Comparison of ENCODE assay signal across 9 cellular contexts in genomic region chr10:87850742-87851205, GRCh38. TPM values are rescaled to one million over a fixed set of nuclear protein-coding genes. Genes with fewer than 3 reads are reported as not detected.
DNase-seq lines count a peak whose midpoint lies in the region; ATAC-seq, FAIRE-seq and TF ChIP-seq lines count a peak whose summit lies in the region.
"Had no signal": no experiment of that assay in that cellular context is flagged by ENCODE, and none has a peak within 500 bp of the region (broad histone marks: within the 10 kb centered on the region; RNA-seq: fewer than 3 reads in every experiment).

No MANE protein-coding gene starts in this region.

- H4K20me1 ChIP-seq in OCI-LY1 (ENCODE audit: insufficient read depth, low read length), result no peaks in the 10 kb centered on the region

- H3K4me3 Mint-ChIP-seq in activated T-helper 1 cell treated with anti-CD3 and anti-CD28 coated beads, Interleukin-12 subunit alpha, Interleukin-12 subunit beta, Interleukin-2, Interleukin-4 antibody, amounts not matched to agents 30 ng/mL and 10 ng/mL and 1 ng/mL, durations not matched to agents 14 hours and 24 hours and 36 hours, result no peak overlapping the region

- no peak overlapping the region for H3K27ac ChIP-seq in OCI-LY1 (ENCODE audit: low read depth, low read length, poor library complexity, severe bottlenecking)
- H3K27ac ChIP-seq in pancreas, result peak overlapping the region in 1 of 4 donors; percentile 24
- H3K27ac ChIP-seq: SJSA1 had no signal

- H3K27me3 Mint-ChIP-seq in activated T-helper 1 cell treated with anti-CD3 and anti-CD28 coated beads, Interleukin-12 subunit alpha, Interleukin-12 subunit beta, Interleukin-2, Interleukin-4 antibody, amounts not matched to agents 30 ng/mL and 10 ng/mL and 1 ng/mL, durations not matched to agents 14 hours and 24 hours and 36 hours (ENCODE audit: insufficient read depth), result no peaks in the 10 kb centered on the region

- no peaks in the 10 kb centered on the region for H3K9me3 ChIP-seq in OCI-LY1 (ENCODE audit: low read length)
- no peaks in the 10 kb centered on the region for H3K9me3 ChIP-seq in pancreas
- H3K9me3 ChIP-seq: SJSA1 had no signal

- H3K36me3 Mint-ChIP-seq in activated T-helper 1 cell treated with anti-CD3 and anti-CD28 coated beads, Interleukin-12 subunit alpha, Interleukin-12 subunit beta, Interleukin-2, Interleukin-4 antibody, amounts not matched to agents 30 ng/mL and 10 ng/mL and 1 ng/mL, durations not matched to agents 14 hours and 24 hours and 36 hours (ENCODE audit: low read depth), result no peaks in the 10 kb centered on the region

- H3K9ac ChIP-seq in OCI-LY1 (ENCODE audit: low read length), result no peak overlapping the region; the same call in 1 of the 2 replicates

- in situ Hi-C loops in Caki2 (cut with HindIII; ENCODE audit: low pct_unique_long_range_greater_than_20kb, low sequenced_read_pairs), result loop anchor here (25.0 kb wide), 1 partner anchor 712 kb away; no protein-coding TSS in a partner anchor

- H3K36me3 ChIP-seq in OCI-LY1 (ENCODE audit: insufficient read depth, low read length) (no peaks in the 10 kb centered on the region), pancreas (no peaks in the 10 kb centered on the region)
- H3K36me3 ChIP-seq: SJSA1 had no signal

- peak overlapping the region; percentile 93; the same call in 1 of the 2 replicates for H2AFZ ChIP-seq in OCI-LY1 (ENCODE audit: low read length)

- H3K4me1 ChIP-seq in OCI-LY1 (ENCODE audit: insufficient read depth, low read length, severe bottlenecking), result peaks cover 9% of the 10 kb centered on the region
- H3K4me1 ChIP-seq in pancreas, result peaks cover 0 to 3% (median 0%) of the 10 kb centered on the region in 3 donors

- WGBS in pancreas, 2 donors, result 17 to 18% methylated on average over 5 of the region's 5 CpGs

- DNase-seq in Caki2 (ENCODE audit: low read depth) (peak; percentile 63), fibroblast of villous mesenchyme (ENCODE audit: low read depth) (peak; percentile 68), pancreas (peak in 5 of 6 donors; percentile 36 to 75 (median 57))
- DNase-seq in activated T-helper 1 cell treated with anti-CD3 and anti-CD28 coated beads, Interleukin-12 subunit alpha, Interleukin-12 subunit beta, Interleukin-2, Interleukin-4 antibody, amounts not matched to agents 30 ng/mL and 10 ng/mL and 1 ng/mL, durations not matched to agents 14 hours and 24 hours and 36 hours (ENCODE audit: low spot score), result peak; percentile 40

- no peaks in the 10 kb centered on the region for H3K79me2 ChIP-seq in OCI-LY1 (ENCODE audit: insufficient read depth, low read length)

- FAIRE-seq in pancreas (lab: Jason Lieb, UNC), result peak; percentile 59

- peak overlapping the region; percentile 37 for H3K4me2 ChIP-seq in OCI-LY1 (ENCODE audit: low read length)

- ATAC-seq in HG02759 (IDR thresholded peaks at IDR 0.05; ENCODE audit: unreplicated experiment) (peak; percentile 63), pancreas (peak; percentile 95 to 100 (median 100)), HG03378 (IDR thresholded peaks at IDR 0.05; ENCODE audit: unreplicated experiment) (no peak), GM18519 (IDR thresholded peaks at IDR 0.05; ENCODE audit: low FRiP score, unreplicated experiment) (no peak)

- H3K4me3 ChIP-seq in OCI-LY1 (ENCODE audit: low read depth, low read length, poor library complexity, severe bottlenecking), result no peak overlapping the region
- H3K4me3 ChIP-seq in fibroblast of villous mesenchyme (ENCODE audit: low read depth, low read length), result no peak overlapping the region
- no peak overlapping the region for H3K4me3 ChIP-seq in pancreas
- H3K4me3 ChIP-seq: SJSA1 had no signal

- no peaks in the 10 kb centered on the region for H3K9me2 ChIP-seq in OCI-LY1 (ENCODE audit: low read depth, low read length)

- H3K4me1 Mint-ChIP-seq in activated T-helper 1 cell treated with anti-CD3 and anti-CD28 coated beads, Interleukin-12 subunit alpha, Interleukin-12 subunit beta, Interleukin-2, Interleukin-4 antibody, amounts not matched to agents 30 ng/mL and 10 ng/mL and 1 ng/mL, durations not matched to agents 14 hours and 24 hours and 36 hours (ENCODE audit: low read depth), result peaks cover 15% of the 10 kb centered on the region

- no peaks in the 10 kb centered on the region for H3F3A ChIP-seq in OCI-LY1 (ENCODE audit: insufficient read depth, low read length)

- H3K27ac Mint-ChIP-seq in activated T-helper 1 cell treated with anti-CD3 and anti-CD28 coated beads, Interleukin-12 subunit alpha, Interleukin-12 subunit beta, Interleukin-2, Interleukin-4 antibody, amounts not matched to agents 30 ng/mL and 10 ng/mL and 1 ng/mL, durations not matched to agents 14 hours and 24 hours and 36 hours, result no peak overlapping the region

- H3K9me3 Mint-ChIP-seq in activated T-helper 1 cell treated with anti-CD3 and anti-CD28 coated beads, Interleukin-12 subunit alpha, Interleukin-12 subunit beta, Interleukin-2, Interleukin-4 antibody, amounts not matched to agents 30 ng/mL and 10 ng/mL and 1 ng/mL, durations not matched to agents 14 hours and 24 hours and 36 hours, result no peaks in the 10 kb centered on the region

- TF ChIP-seq CTCF in OCI-LY1 (IDR thresholded peaks at IDR 0.05; ENCODE audit: low read length) (peak; percentile 56), fibroblast of villous mesenchyme (IDR thresholded peaks at IDR 0.05; ENCODE audit: insufficient read depth, low read depth, low read length) (peak; percentile 79), pancreas (IDR thresholded peaks at IDR 0.05) (peak; percentile 26 to 52 (median 48))

- no peaks in the 10 kb centered on the region for H3K27me3 ChIP-seq in OCI-LY1 (ENCODE audit: insufficient read depth, low read length)
- H3K27me3 ChIP-seq in pancreas, result no peaks in the 10 kb centered on the region
- H3K27me3 ChIP-seq: SJSA1 had no signal

- intact Hi-C loops in activated T-helper 1 cell treated with anti-CD3 and anti-CD28 coated beads, Interleukin-12 subunit alpha, Interleukin-12 subunit beta, Interleukin-2, Interleukin-4 antibody, amounts not matched to agents 30 ng/mL and 10 ng/mL and 1 ng/mL, durations not matched to agents 14 hours and 24 hours and 36 hours (cut with micrococcal nuclease), result loop anchor here (1.0 kb wide), 1 partner anchor 703 kb away; no protein-coding TSS in a partner anchor
- intact Hi-C loops in pancreas (cut with DNase I), result loop anchor here in 1 of 3 donors (5.0 to 10.0 kb wide), 3 partner anchors 262 to 704 kb away; no protein-coding TSS in a partner anchor

RNA-seq across cellular contexts. Expression of gene KLLN, which starts 12.6 kb away (rescaled TPM):
- 0.54 TPM in 1 of 2 replicates, not detected in the other for total RNA-seq in Caki2 (2014; rRNA removed; shearing (Covaris generic); ENCODE audit: low replicate concordance)
- total RNA-seq in activated T-helper 1 cell treated with anti-CD3 and anti-CD28 coated beads, Interleukin-12 subunit alpha, Interleukin-12 subunit beta, Interleukin-2, Interleukin-4 antibody, amounts not matched to agents 30 ng/mL and 10 ng/mL and 1 ng/mL, durations not matched to agents 14 hours and 24 hours and 36 hours, result 0.78 and 0.86 TPM in 2 replicates
- total RNA-seq in fibroblast of villous mesenchyme (0.86 and 0.97 TPM in 2 replicates), pancreas (under 1 TPM; 0.09 to 0.35 (median 0.26) TPM)
- under 1 TPM; 0.23 TPM for polyA plus RNA-seq in pancreas

RNA-seq across cellular contexts. Expression of gene PTEN, which starts 12.7 kb away (rescaled TPM):
- 26.4 and 45.6 TPM in 2 replicates for total RNA-seq in Caki2 (2014; rRNA removed; shearing (Covaris generic); ENCODE audit: low replicate concordance)
- 56.9 and 67.6 TPM in 2 replicates for total RNA-seq in activated T-helper 1 cell treated with anti-CD3 and anti-CD28 coated beads, Interleukin-12 subunit alpha, Interleukin-12 subunit beta, Interleukin-2, Interleukin-4 antibody, amounts not matched to agents 30 ng/mL and 10 ng/mL and 1 ng/mL, durations not matched to agents 14 hours and 24 hours and 36 hours
- total RNA-seq in fibroblast of villous mesenchyme (265 and 276 TPM in 2 replicates), pancreas (10 to 100 TPM; 30.6 to 64.1 (median 46.0) TPM)
- polyA plus RNA-seq in pancreas, result 10 to 100 TPM; 19.2 to 19.3 TPM

RNA-seq across cellular contexts. Expression of gene ATAD1, which starts 32.7 kb away (rescaled TPM):
- total RNA-seq in Caki2 (2014; rRNA removed; shearing (Covaris generic); ENCODE audit: low replicate concordance), result 22.6 and 37.7 TPM in 2 replicates
- 50.1 and 53.0 TPM in 2 replicates for total RNA-seq in activated T-helper 1 cell treated with anti-CD3 and anti-CD28 coated beads, Interleukin-12 subunit alpha, Interleukin-12 subunit beta, Interleukin-2, Interleukin-4 antibody, amounts not matched to agents 30 ng/mL and 10 ng/mL and 1 ng/mL, durations not matched to agents 14 hours and 24 hours and 36 hours
- total RNA-seq in fibroblast of villous mesenchyme (30.6 and 51.8 TPM in 2 replicates), pancreas (10 to 100 TPM; 12.8 to 23.4 (median 18.1) TPM)
- 10 to 100 TPM in 1 of 2 donors, 1 to 10 TPM in 1; 3.6 to 11.8 TPM for polyA plus RNA-seq in pancreas

Comparison
In these comparisons a context has a peak if more than half of its experiments do, and no peak if none do; other contexts are left out.
1. ATAC-seq: peak in HG02759 (single experiment) and pancreas (4 of 4); none in HG03378 (single experiment) and GM18519 (single experiment).
2. Peak in every context shown above with its lines, with median percentiles within 50 percentile points of each other: DNase-seq and CTCF ChIP-seq.